ENCODE assay signal across 13 cellular contexts in the genomic region with DNA sequence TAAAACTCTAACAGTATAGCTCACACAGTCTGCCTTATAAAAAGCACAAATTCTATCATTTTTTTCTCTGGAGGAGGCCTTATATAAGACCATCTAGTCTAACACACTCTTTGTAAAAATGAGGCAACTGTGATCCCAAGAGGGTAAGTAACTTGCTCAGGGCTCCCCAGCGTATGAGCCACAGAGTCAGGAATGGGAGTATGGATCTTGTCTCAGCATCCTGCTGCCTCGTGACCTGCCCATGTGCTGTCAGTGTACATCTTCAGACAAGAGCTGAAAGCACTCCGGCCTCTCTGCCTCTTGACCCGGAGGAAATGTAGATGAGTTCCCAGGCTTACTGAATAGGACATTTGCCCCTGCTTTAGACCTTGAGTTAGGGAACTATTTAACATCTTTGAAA. TPM values are rescaled to one million over a fixed set of nuclear protein-coding genes. Genes with fewer than 3 reads are reported as not detected.
DNase-seq lines count a peak whose midpoint lies in the region; ATAC-seq and TF ChIP-seq lines count a peak whose summit lies in the region.
"Had no signal": no experiment of that assay in that cellular context is flagged by ENCODE, and none has a peak within 500 bp of the region (broad histone marks: within the 10 kb centered on the region; RNA-seq: fewer than 3 reads in every experiment).

No MANE protein-coding gene starts in this region.

- no peak for TF ChIP-seq POLR2A in sigmoid colon (IDR thresholded peaks at IDR 0.05)

- H3K4me1 ChIP-seq in sigmoid colon = no peaks in the 10 kb centered on the region
- H3K4me1 ChIP-seq in foreskin keratinocyte = no peaks in the 10 kb centered on the region

- H3K9me3 ChIP-seq in sigmoid colon = no peaks in the 10 kb centered on the region
- H3K9me3 ChIP-seq: ovary had no signal

- no peak overlapping the region for H3K4me3 ChIP-seq in sigmoid colon
- H3K4me3 ChIP-seq: ovary, SK-N-MC had no signal

- peak overlapping the region; percentile 45 for H3K27ac ChIP-seq in caudate nucleus (ENCODE audit: low read depth, low read length)
- peak overlapping the region in 3 of 4 donors; percentile 0 to 31 (median 7) for H3K27ac ChIP-seq in sigmoid colon
- no peak overlapping the region for H3K27ac ChIP-seq in foreskin keratinocyte
- H3K27ac ChIP-seq: ovary, SK-N-MC had no signal

- H3K4me1 Mint-ChIP-seq in T-helper 2 cell treated with Interferon-gamma antibody and Interleukin-4, amounts not matched to agents 5 μg/mL and 100 μg/mL, for 36 hours (ENCODE audit: low read depth) = no peaks in the 10 kb centered on the region

- H3K4me3 Mint-ChIP-seq in T-helper 2 cell treated with Interferon-gamma antibody and Interleukin-4, amounts not matched to agents 5 μg/mL and 100 μg/mL, for 36 hours = no peak overlapping the region
- H3K4me3 Mint-ChIP-seq: activated CD8-positive, alpha-beta T cell treated with anti-CD3 and anti-CD28 coated beads for 36 hours had no signal

- peak; percentile 61 for ATAC-seq in Right ventricle myocardium superior (ENCODE audit: poor library complexity)
- no peak for ATAC-seq in foreskin keratinocyte
- ATAC-seq in GM21786 (IDR thresholded peaks at IDR 0.05; ENCODE audit: unreplicated experiment) = no peak
- ATAC-seq: activated CD8-positive, alpha-beta T cell treated with anti-CD3 and anti-CD28 coated beads for 36 hours had no signal

- TF ChIP-seq CTCF in sigmoid colon (IDR thresholded peaks at IDR 0.05) (no peak), foreskin keratinocyte (conservative IDR thresholded peaks at IDR 0.05) (no peak)

- TF ChIP-seq EP300 in sigmoid colon (IDR thresholded peaks at IDR 0.05) = no peak

- peaks cover 4% of the 10 kb centered on the region for H3K27me3 Mint-ChIP-seq in T-helper 2 cell treated with Interferon-gamma antibody and Interleukin-4, amounts not matched to agents 5 μg/mL and 100 μg/mL, for 36 hours (ENCODE audit: low read depth)
- H3K27me3 Mint-ChIP-seq: activated CD8-positive, alpha-beta T cell treated with anti-CD3 and anti-CD28 coated beads for 36 hours had no signal

- H3K36me3 ChIP-seq in sigmoid colon = no peaks in the 10 kb centered on the region
- H3K36me3 ChIP-seq: ovary had no signal

- H3K27me3 ChIP-seq in sigmoid colon = no peaks in the 10 kb centered on the region
- H3K27me3 ChIP-seq in foreskin keratinocyte = no peaks in the 10 kb centered on the region
- H3K27me3 ChIP-seq: ovary had no signal

- 69 to 94% methylated on average over 4 of the region's 4 CpGs for WGBS in sigmoid colon, 2 donors

- no peak overlapping the region for H3K27ac Mint-ChIP-seq in T-helper 2 cell treated with Interferon-gamma antibody and Interleukin-4, amounts not matched to agents 5 μg/mL and 100 μg/mL, for 36 hours
- H3K27ac Mint-ChIP-seq: activated CD8-positive, alpha-beta T cell treated with anti-CD3 and anti-CD28 coated beads for 36 hours had no signal

- no peaks in the 10 kb centered on the region for H3K36me3 Mint-ChIP-seq in T-helper 2 cell treated with Interferon-gamma antibody and Interleukin-4, amounts not matched to agents 5 μg/mL and 100 μg/mL, for 36 hours (ENCODE audit: low read depth)

- peaks cover 3% of the 10 kb centered on the region for H3K9me3 Mint-ChIP-seq in T-helper 2 cell treated with Interferon-gamma antibody and Interleukin-4, amounts not matched to agents 5 μg/mL and 100 μg/mL, for 36 hours

- intact Hi-C loops in Right ventricle myocardium superior (cut with DNase I) (no loop called here), sigmoid colon (cut with DNase I) (no loop called here)

- DNase-seq in EL (peak; percentile 12), caudate nucleus (lab: John Stamatoyannopoulos, UW) (peak in 17 of 61 donors; percentile 1 to 28 (median 5)), Right ventricle myocardium superior (peak; percentile 46), sigmoid colon (no peak), foreskin keratinocyte (no peak), NCI-H1092 treated with DMSO at 0.1 percent for 48 hours (lab: John Stamatoyannopoulos, UW) (no peak)
- no peak for DNase-seq in T-helper 2 cell treated with Interferon-gamma antibody and Interleukin-4, amounts not matched to agents 5 μg/mL and 100 μg/mL, for 36 hours (ENCODE audit: low spot score)
- DNase-seq: activated CD8-positive, alpha-beta T cell treated with anti-CD3 and anti-CD28 coated beads for 36 hours; GDM1; stimulated activated CD4-positive, alpha-beta T cell treated with anti-CD3 and anti-CD28 coated beads, Interleukin-15, amount 100 ng/mL, for 24 hours had no signal

RNA-seq across cellular contexts. Expression of a gene that starts 28.4 kb away (rescaled TPM):
- total RNA-seq in Right ventricle myocardium superior (137 TPM), sigmoid colon (100 to 1,000 TPM in 1 of 4 donors, 10 to 100 TPM in 3; 78.8 to 123 (median 80.3) TPM), foreskin keratinocyte (16.1 and 17.0 TPM in 2 replicates)
- polyA plus RNA-seq in sigmoid colon (10 to 100 TPM; 11.6 to 15.4 (median 14.4) TPM), foreskin keratinocyte (3.7 and 4.4 TPM in 2 replicates)

Comparison
In these comparisons a context has a peak if more than half of its experiments do, and no peak if none do; other contexts are left out.
1. DNase-seq: peak in EL (single experiment) and Right ventricle myocardium superior (single experiment); none in sigmoid colon (single experiment), T-helper 2 cell treated with Interferon-gamma antibody and Interleukin-4, amounts not matched to agents 5 μg/mL and 100 μg/mL, for 36 hours (single experiment), foreskin keratinocyte (0 of 2) and NCI-H1092 treated with DMSO at 0.1 percent for 48 hours (single experiment).